In the genomic region with DNA sequence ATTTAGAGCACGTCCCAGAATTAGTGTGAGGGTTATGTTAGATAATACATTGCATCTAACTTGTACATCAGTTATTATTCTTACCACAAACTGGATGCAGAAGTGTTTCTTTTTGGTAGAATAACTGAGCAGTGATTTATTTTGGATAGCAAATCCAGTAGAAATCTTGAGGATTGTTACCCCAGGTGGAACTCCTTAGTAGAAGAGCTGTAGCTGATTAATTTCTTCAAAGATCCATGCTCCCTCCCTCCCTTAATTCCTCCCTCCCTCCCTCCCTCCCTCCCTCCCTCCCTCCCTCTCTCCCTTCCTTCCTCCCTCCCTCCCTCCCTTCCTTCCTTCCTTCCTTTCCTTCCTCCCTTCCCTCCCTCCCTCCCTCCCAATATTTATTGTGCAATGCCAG, we compare ENCODE assay signal across 31 cellular contexts.
"Had no signal": no experiment of that assay in that cellular context is flagged by ENCODE, and none has a peak within 500 bp of the region (broad histone marks: within the 10 kb centered on the region; RNA-seq: fewer than 3 reads in every experiment).

No MANE protein-coding gene starts in this region.

- H3K27ac Mint-ChIP-seq: activated B cell treated with CpG ODN at 0.5 μM for 24 hours; activated CD4-positive, alpha-beta T cell treated with anti-CD3 and anti-CD28 coated beads, Interleukin-2, amount 10 ng/mL, durations not matched to agents 24 days and 14 days; activated CD8-positive, alpha-beta T cell treated with anti-CD3 and anti-CD28 coated beads for 36 hours; activated naive CD8-positive, alpha-beta T cell; dendritic cell treated with granulocyte-macrophage colony-stimulating factor and Interleukin-4, amounts not matched to agents 40 ng/mL and 50 ng/mL, for 4 days; endodermal cell; T-helper 17 cell had no signal

- H3K36me3 ChIP-seq: brain microvascular endothelial cell, esophagus muscularis mucosa, gastrocnemius medialis, heart left ventricle, WERI-Rb-1 had no signal

- FAIRE-seq: astrocyte, bronchial epithelial cell had no signal

- H3K27me3 ChIP-seq: brain microvascular endothelial cell, esophagus muscularis mucosa, foreskin keratinocyte, gastrocnemius medialis had no signal

- H3K4me3 ChIP-seq: coronary artery, dorsolateral prefrontal cortex, esophagus muscularis mucosa, gastrocnemius medialis, heart left ventricle had no signal

- H3K27ac ChIP-seq: brain microvascular endothelial cell, coronary artery, dorsolateral prefrontal cortex, esophagus muscularis mucosa, gastrocnemius medialis, heart left ventricle, WERI-Rb-1 had no signal

- H3K4me3 Mint-ChIP-seq: activated B cell treated with CpG ODN at 0.5 μM for 24 hours; activated CD4-positive, alpha-beta T cell treated with anti-CD3 and anti-CD28 coated beads, Interleukin-2, amount 10 ng/mL, durations not matched to agents 24 days and 14 days; activated CD8-positive, alpha-beta T cell treated with anti-CD3 and anti-CD28 coated beads for 36 hours; activated naive CD8-positive, alpha-beta T cell; activated T-helper 1 cell treated with anti-CD3 and anti-CD28 coated beads, Interleukin-12 subunit alpha, Interleukin-12 subunit beta, Interleukin-2, Interleukin-4 antibody, amounts not matched to agents 30 ng/mL and 10 ng/mL and 1 ng/mL, durations not matched to agents 14 hours and 24 hours and 36 hours; central memory CD8-positive, alpha-beta T cell; dendritic cell treated with granulocyte-macrophage colony-stimulating factor and Interleukin-4, amounts not matched to agents 40 ng/mL and 50 ng/mL, for 4 days; endodermal cell; T-helper 17 cell; T-helper 2 cell treated with Interferon-gamma antibody and Interleukin-4, amounts not matched to agents 5 μg/mL and 100 μg/mL, for 36 hours had no signal

- H3K4me1 ChIP-seq: esophagus muscularis mucosa, foreskin keratinocyte, gastrocnemius medialis, heart left ventricle had no signal

- DNase-seq: activated B cell treated with CpG ODN at 0.5 μM for 24 hours; activated CD4-positive, alpha-beta T cell treated with anti-CD3 and anti-CD28 coated beads, Interleukin-2, amount 10 ng/mL, durations not matched to agents 24 days and 14 days; activated CD8-positive, alpha-beta memory T cell treated with anti-CD3 and anti-CD28 coated beads for 24 hours; activated CD8-positive, alpha-beta T cell treated with anti-CD3 and anti-CD28 coated beads for 36 hours; activated effector memory CD4-positive, alpha-beta T cell treated with Interleukin-2 at 50 U/mL for 16 hours; activated gamma-delta T cell treated with Interleukin-2 at 50 U/mL for 16 hours; activated naive CD4-positive, alpha-beta T cell treated with anti-CD3 and anti-CD28 coated beads, Interleukin-2, amount 50 U/mL, for 16 hours; activated naive CD4-positive, alpha-beta T cell treated with Interleukin-2 at 50 U/mL for 16 hours; amniotic stem cell; anterior cingulate cortex; brain microvascular endothelial cell; dorsolateral prefrontal cortex; effector memory CD4-positive, alpha-beta T cell; endodermal cell; erythroblast; gastrocnemius medialis; glutamatergic neuron; heart left ventricle; T-helper 17 cell; T1000; WERI-Rb-1 had no signal

- ATAC-seq: activated CD8-positive, alpha-beta T cell treated with anti-CD3 and anti-CD28 coated beads for 36 hours; gastrocnemius medialis; heart left ventricle had no signal

- H3K27me3 Mint-ChIP-seq: activated B cell treated with CpG ODN at 0.5 μM for 24 hours; dendritic cell treated with granulocyte-macrophage colony-stimulating factor and Interleukin-4, amounts not matched to agents 40 ng/mL and 50 ng/mL, for 4 days had no signal

- H3K36me3 Mint-ChIP-seq: activated naive CD8-positive, alpha-beta T cell had no signal

- H3K4me1 Mint-ChIP-seq: activated B cell treated with CpG ODN at 0.5 μM for 24 hours; activated CD4-positive, alpha-beta T cell treated with anti-CD3 and anti-CD28 coated beads, Interleukin-2, amount 10 ng/mL, durations not matched to agents 24 days and 14 days; central memory CD8-positive, alpha-beta T cell had no signal

- H3K9me3 ChIP-seq: esophagus muscularis mucosa, gastrocnemius medialis, heart left ventricle had no signal

- H3K9me3 Mint-ChIP-seq: activated B cell treated with CpG ODN at 0.5 μM for 24 hours; activated CD4-positive, alpha-beta T cell treated with anti-CD3 and anti-CD28 coated beads, Interleukin-2, amount 10 ng/mL, durations not matched to agents 24 days and 14 days; activated CD8-positive, alpha-beta T cell treated with anti-CD3 and anti-CD28 coated beads for 36 hours; activated T-helper 1 cell treated with anti-CD3 and anti-CD28 coated beads, Interleukin-12 subunit alpha, Interleukin-12 subunit beta, Interleukin-2, Interleukin-4 antibody, amounts not matched to agents 30 ng/mL and 10 ng/mL and 1 ng/mL, durations not matched to agents 14 hours and 24 hours and 36 hours; dendritic cell treated with granulocyte-macrophage colony-stimulating factor and Interleukin-4, amounts not matched to agents 40 ng/mL and 50 ng/mL, for 4 days; endodermal cell; T-helper 2 cell treated with Interferon-gamma antibody and Interleukin-4, amounts not matched to agents 5 μg/mL and 100 μg/mL, for 36 hours had no signal
